In the genomic region with DNA sequence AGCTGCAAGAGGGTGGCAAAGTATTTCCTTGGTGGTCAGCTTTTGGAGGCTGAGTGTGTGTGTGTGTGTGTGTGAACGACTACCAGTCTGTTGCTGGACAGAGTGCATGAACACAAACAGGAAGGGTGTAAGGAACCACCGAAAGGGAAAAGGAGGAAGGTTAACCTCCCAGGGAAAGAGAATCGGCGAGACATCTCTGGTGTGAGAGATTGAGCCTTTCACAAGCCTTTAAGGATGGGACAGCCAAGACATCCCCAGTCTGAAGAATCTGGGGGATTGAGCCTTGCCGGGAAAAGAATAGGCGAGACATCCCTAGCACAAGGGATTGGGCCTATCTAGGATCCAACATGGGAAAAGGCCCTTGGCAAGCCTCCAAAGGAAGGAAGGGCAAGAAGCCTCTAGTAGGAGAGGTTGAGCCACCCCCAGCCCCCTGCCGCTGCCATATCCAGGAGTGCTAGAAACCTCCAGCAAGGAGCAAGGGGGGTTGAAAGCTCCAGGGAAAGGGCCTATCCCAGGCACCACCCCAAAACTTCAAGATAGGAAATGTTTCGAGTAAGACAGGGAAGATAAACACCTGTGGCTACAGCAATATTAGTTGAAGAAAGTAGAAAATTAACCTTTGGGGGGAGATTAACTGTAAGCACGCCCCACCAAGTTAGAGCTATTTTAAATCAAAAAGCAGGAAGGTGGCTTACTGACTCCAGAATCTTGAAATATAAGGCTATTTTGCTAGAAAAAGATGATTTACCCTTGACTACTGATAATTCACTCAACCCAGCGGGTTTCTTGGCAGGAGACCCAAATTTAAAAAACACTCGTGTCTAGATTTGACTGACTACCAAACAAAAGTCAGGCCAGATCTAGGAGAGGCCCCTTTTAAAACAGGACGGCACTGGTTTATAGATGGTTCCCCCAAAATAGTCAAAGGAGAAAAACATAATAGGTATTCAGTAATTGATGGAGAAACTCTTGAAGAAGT, we compare ENCODE assay signal across 1 cellular context.
TF ChIP-seq lines count a peak whose summit lies in the region.

No MANE protein-coding gene starts in this region.

TF ChIP-seq in HepG2, 621 proteins besides CTCF, POLR2A, EP300 and RAD21:
- TF ChIP-seq FOXC1 (CRISPR knock-in tag; IDR thresholded peaks at IDR 0.05; ENCODE audit: borderline replicate concordance) = no peak
- TF ChIP-seq ZNF550 (CRISPR knock-in tag; IDR thresholded peaks at IDR 0.05; ENCODE audit: borderline replicate concordance) = no peak
